5 cellular contexts compared by ENCODE assay signal in genomic region chr10:64201936-64202335, GRCh38.
"Had no signal": no experiment of that assay in that cellular context is flagged by ENCODE, and none has a peak within 500 bp of the region (broad histone marks: within the 10 kb centered on the region; RNA-seq: fewer than 3 reads in every experiment).

No MANE protein-coding gene starts in this region.

- H3K4me3 ChIP-seq: GM23338 had no signal

- ATAC-seq: GM23338, HepG2 had no signal

- DNase-seq: H9, HCEC 1CT, KBM-7 had no signal
